ENCODE assay signal across 22 cellular contexts in genomic region chr17:58668598-58668935, GRCh38. TPM values are rescaled to one million over a fixed set of nuclear protein-coding genes. Genes with fewer than 3 reads are reported as not detected.
"Had no signal": no experiment of that assay in that cellular context is flagged by ENCODE, and none has a peak within 500 bp of the region (broad histone marks: within the 10 kb centered on the region; RNA-seq: fewer than 3 reads in every experiment).

No MANE protein-coding gene starts in this region.

- H3K9me2 ChIP-seq: SK-N-SH had no signal

- H3K9ac ChIP-seq: SK-N-SH had no signal

- DNase-seq: activated CD4-positive, alpha-beta T cell treated with anti-CD3 and anti-CD28 coated beads for 48 hours; activated CD4-positive, alpha-beta T cell treated with anti-CD3 and anti-CD28 coated beads, Interleukin-2, amount 50 U/mL, for 4 hours; activated CD8-positive, alpha-beta memory T cell treated with anti-CD3 and anti-CD28 coated beads, Interleukin-2, amount 50 U/mL, for 48 hours; activated CD8-positive, alpha-beta T cell treated with anti-CD3 and anti-CD28 coated beads, Interleukin-2, amount 10 ng/mL, durations not matched to agents 7 days and 5 days; activated effector memory CD4-positive, alpha-beta T cell treated with Interleukin-2 at 50 U/mL for 16 hours; activated naive CD4-positive, alpha-beta T cell; activated T-cell treated with anti-CD3 and anti-CD28 coated beads, Interleukin-2, amount 50 U/mL, for 1 hour; aorta; central memory CD4-positive, alpha-beta T cell; MV-4-11; NCI-H1092 treated with DMSO at 0.1 percent for 48 hours; NCI-H1436 treated with DMSO at 0.1 percent for 48 hours; NCI-H187; NCI-H2081; NCI-H510A treated with DMSO at 0.1 percent for 48 hours; SJCRH30; SK-N-SH; T-helper 1 cell; WERI-Rb-1 had no signal

- H3K27me3 ChIP-seq: MG63, SJCRH30 had no signal

- H3K4me1 ChIP-seq: SJCRH30 had no signal

- ATAC-seq: activated CD4-positive, CD25-positive, alpha-beta regulatory T cell treated with anti-CD3 and anti-CD28 coated beads, Interleukin-2, amount 50 U/mL, for 24 hours; activated CD8-positive, alpha-beta T cell treated with anti-CD3 and anti-CD28 coated beads, Interleukin-2, amount 10 ng/mL, durations not matched to agents 7 days and 5 days had no signal

- H3K27ac ChIP-seq: SJCRH30, WERI-Rb-1 had no signal

- H3K4me2 ChIP-seq: SK-N-SH had no signal

- H3K9me3 ChIP-seq: MG63, SJCRH30, SK-N-SH had no signal

- H3K36me3 ChIP-seq: MG63, SJCRH30, WERI-Rb-1 had no signal

- H3K4me3 ChIP-seq: MG63, SJCRH30 had no signal

RNA-seq across cellular contexts. Expression of gene TEX14, which starts 23.3 kb away (rescaled TPM):
- total RNA-seq: bronchial epithelial cell had no signal
